ENCODE assay signal across 17 cellular contexts in genomic region chr5:91255396-91256141, GRCh38.
"Had no signal": no experiment of that assay in that cellular context is flagged by ENCODE, and none has a peak within 500 bp of the region (broad histone marks: within the 10 kb centered on the region; RNA-seq: fewer than 3 reads in every experiment).

No MANE protein-coding gene starts in this region.

- ATAC-seq: effector memory CD8-positive, alpha-beta T cell; gastroesophageal sphincter; left cardiac atrium; lower lobe of right lung; natural killer cell; stimulated activated memory B cell treated with anti-CD40 and anti-IgM and Interleukin-4, amounts not matched to agents 10 μg/mL and 1 μg/mL and 100 μg/mL, for 72 hours; stimulated activated naive CD8-positive, alpha-beta T cell treated with anti-CD3 and anti-CD28 coated beads, Interleukin-15, amount 100 ng/mL, for 72 hours had no signal

- H3K4me3 ChIP-seq: esophagus squamous epithelium, gastroesophageal sphincter, left ventricle myocardium inferior, lower lobe of right lung, right atrium auricular region, testis, transverse colon had no signal

- DNase-seq: effector memory CD8-positive, alpha-beta T cell; esophagus squamous epithelium; foreskin fibroblast; glutamatergic neuron; kidney; left cardiac atrium; left ventricle myocardium inferior; lower lobe of right lung; natural killer cell; stimulated activated CD4-positive, alpha-beta T cell treated with anti-CD3 and anti-CD28 coated beads, Interleukin-4, amount 100 ng/mL, for 1 hour; stimulated activated naive CD8-positive, alpha-beta T cell treated with anti-CD3 and anti-CD28 coated beads, Interleukin-15, amount 100 ng/mL, for 72 hours; testis; transverse colon had no signal

- H3K4me1 ChIP-seq: esophagus squamous epithelium, gastroesophageal sphincter, left ventricle myocardium inferior, lower lobe of right lung, right atrium auricular region, testis, transverse colon had no signal

- H3K27ac ChIP-seq: esophagus squamous epithelium, gastroesophageal sphincter, left ventricle myocardium inferior, lower lobe of right lung, right atrium auricular region, testis, transverse colon had no signal

- H3K27me3 ChIP-seq: esophagus squamous epithelium, gastroesophageal sphincter, right atrium auricular region, testis, transverse colon had no signal

- H3K36me3 ChIP-seq: esophagus squamous epithelium, gastroesophageal sphincter, left ventricle myocardium inferior, lower lobe of right lung, right atrium auricular region, transverse colon had no signal

- FAIRE-seq: colon, kidney had no signal

- H3K9me3 ChIP-seq: esophagus squamous epithelium, right atrium auricular region, testis, transverse colon had no signal
